ENCODE assay signal across 8 cellular contexts in genomic region chr3:153809097-153809496, GRCh38.
"Had no signal": no experiment of that assay in that cellular context is flagged by ENCODE, and none has a peak within 500 bp of the region (broad histone marks: within the 10 kb centered on the region; RNA-seq: fewer than 3 reads in every experiment).

No MANE protein-coding gene starts in this region.

- DNase-seq: GOT3, H7, HFFc6, KG1 had no signal

- H3K27ac ChIP-seq: HL-60 had no signal

- H3K27ac Mint-ChIP-seq: HFFc6, IgD-negative memory B cell had no signal

- H3K4me3 Mint-ChIP-seq: HFFc6, IgD-negative memory B cell had no signal

- ATAC-seq: HCT116 had no signal

- H3K4me3 ChIP-seq: HAP-1 had no signal

- H3K36me3 ChIP-seq: HAP-1 had no signal

- H3K4me1 Mint-ChIP-seq: IgD-negative memory B cell had no signal

- H3K36me3 Mint-ChIP-seq: IgD-negative memory B cell had no signal

- H3K9me3 Mint-ChIP-seq: IgD-negative memory B cell had no signal

- H3K9me3 ChIP-seq: HAP-1 had no signal

- H3K4me1 ChIP-seq: HAP-1 had no signal
